Comparison of ENCODE assay signal across 1 cellular context in genomic region chr6:28383235-28384142, GRCh38.
TF ChIP-seq lines count a peak whose summit lies in the region.

No MANE protein-coding gene starts in this region.

TF ChIP-seq in SK-N-SH, 30 proteins besides CTCF, POLR2A, EP300 and RAD21 (continued from another document):
- TF ChIP-seq PBX3 (IDR thresholded peaks at IDR 0.05) (no peak), USF1 (IDR thresholded peaks at IDR 0.05; ENCODE audit: borderline replicate concordance, low read depth) (peak; percentile 44; the same call in 1 of the 2 replicates), NRF1 (IDR thresholded peaks at IDR 0.05; ENCODE audit: low read depth, low read length) (no peak), MXI1 (IDR thresholded peaks at IDR 0.05; ENCODE audit: low read depth, low read length) (peak; percentile 55; the same call in 1 of the 2 replicates), POLR2AphosphoS5 (IDR thresholded peaks at IDR 0.05; ENCODE audit: low read depth, low read length) (no peak), MEF2A (IDR thresholded peaks at IDR 0.05; ENCODE audit: borderline replicate concordance, low read depth) (no peak), RXRA (IDR thresholded peaks at IDR 0.05; ENCODE audit: borderline replicate concordance, low read depth) (no peak), REST (IDR thresholded peaks at IDR 0.05; ENCODE audit: low read depth, low read length) (no peak)
